ENCODE assay signal across 11 cellular contexts in genomic region chr17:40540448-40540847, GRCh38. TPM values are rescaled to one million over a fixed set of nuclear protein-coding genes. Genes with fewer than 3 reads are reported as not detected.
DNase-seq lines count a peak whose midpoint lies in the region; ATAC-seq and TF ChIP-seq lines count a peak whose summit lies in the region.
"Had no signal": no experiment of that assay in that cellular context is flagged by ENCODE, and none has a peak within 500 bp of the region (broad histone marks: within the 10 kb centered on the region; RNA-seq: fewer than 3 reads in every experiment).

No MANE protein-coding gene starts in this region.

- H3K36me3 Mint-ChIP-seq in activated naive CD4-positive, alpha-beta T cell treated with anti-CD3 and anti-CD28 coated beads, Interleukin-2, amount 10 ng/mL, durations not matched to agents 7 days and 5 days, result peaks cover 11% of the 10 kb centered on the region

- H3K4me1 ChIP-seq in muscle layer of colon (ENCODE audit: insufficient read depth, low read length), result peaks cover 74% of the 10 kb centered on the region
- H3K4me1 ChIP-seq in stomach smooth muscle (ENCODE audit: control insufficient read depth, insufficient read depth, low read length), result peaks cover 75% of the 10 kb centered on the region

- H3K9me3 Mint-ChIP-seq in activated naive CD4-positive, alpha-beta T cell treated with anti-CD3 and anti-CD28 coated beads, Interleukin-2, amount 10 ng/mL, durations not matched to agents 7 days and 5 days, result no peaks in the 10 kb centered on the region

- H3K4me1 Mint-ChIP-seq in activated naive CD4-positive, alpha-beta T cell treated with anti-CD3 and anti-CD28 coated beads, Interleukin-2, amount 10 ng/mL, durations not matched to agents 7 days and 5 days, result peaks cover 92% of the 10 kb centered on the region

- H3K27me3 ChIP-seq in muscle layer of colon (ENCODE audit: control insufficient read depth in 1 of 2, insufficient read depth in 2 of 2, low read length in 2 of 2) (no peaks in the 10 kb centered on the region), stomach smooth muscle (ENCODE audit: control insufficient read depth in 1 of 2, insufficient read depth in 2 of 2, low read length in 2 of 2) (no peaks in the 10 kb centered on the region)

- H3K9me3 ChIP-seq in muscle layer of colon (ENCODE audit: low read length) (no peaks in the 10 kb centered on the region), stomach smooth muscle (ENCODE audit: control insufficient read depth in 2 of 2, low read length in 2 of 2) (no peaks in the 10 kb centered on the region)

- no peak overlapping the region for H3K4me3 ChIP-seq in muscle layer of colon (ENCODE audit: low read depth in 1 of 2, low read length in 2 of 2)
- no peak overlapping the region for H3K4me3 ChIP-seq in stomach smooth muscle (ENCODE audit: low read length in 2 of 2)
- H3K4me3 ChIP-seq in lower leg skin (ENCODE audit: low read depth, poor library complexity, severe bottlenecking), result no peak overlapping the region

- DNase-seq in T-helper 9 cell (peak; percentile 42), UCSD-AML1 (lab: John Stamatoyannopoulos, UW; ENCODE audit: unreplicated experiment) (no peak), lower leg skin (ENCODE audit: low spot score in 2 of 2) (no peak), DMS 273 (lab: John Stamatoyannopoulos, UW; ENCODE audit: unreplicated experiment) (no peak)
- peak; percentile 67 for DNase-seq in activated naive CD4-positive, alpha-beta T cell treated with anti-CD3 and anti-CD28 coated beads, Interleukin-2, amount 10 ng/mL, durations not matched to agents 7 days and 5 days
- DNase-seq: kidney glomerular epithelial cell, NCI-H510A treated with DMSO at 0.1 percent for 48 hours had no signal

- peaks cover 25% of the 10 kb centered on the region for H3K27me3 Mint-ChIP-seq in activated naive CD4-positive, alpha-beta T cell treated with anti-CD3 and anti-CD28 coated beads, Interleukin-2, amount 10 ng/mL, durations not matched to agents 7 days and 5 days

- TF ChIP-seq CTCF in lower leg skin (IDR thresholded peaks at IDR 0.05), result no peak

- ATAC-seq in HG03520 (IDR thresholded peaks at IDR 0.05; ENCODE audit: unreplicated experiment), result no peak

- intact Hi-C loops in lower leg skin (cut with DNase I; ENCODE audit: low total_unique reads), result no loop called here

- TF ChIP-seq POLR2A in lower leg skin (IDR thresholded peaks at IDR 0.05), result no peak

- H3K4me3 Mint-ChIP-seq in activated naive CD4-positive, alpha-beta T cell treated with anti-CD3 and anti-CD28 coated beads, Interleukin-2, amount 10 ng/mL, durations not matched to agents 7 days and 5 days, result peak overlapping the region; percentile 74

- H3K9ac ChIP-seq in muscle layer of colon (ENCODE audit: low read length) (no peak overlapping the region), stomach smooth muscle (ENCODE audit: low read length in 2 of 2) (peak overlapping the region in 1 of 2 donors; percentile 19)

- no peaks in the 10 kb centered on the region for H3K36me3 ChIP-seq in muscle layer of colon (ENCODE audit: insufficient read depth, low read length)
- no peaks in the 10 kb centered on the region for H3K36me3 ChIP-seq in stomach smooth muscle (ENCODE audit: control insufficient read depth in 2 of 2, insufficient read depth in 2 of 2, low read length in 2 of 2)

- H3K27ac ChIP-seq in muscle layer of colon (ENCODE audit: low read depth, low read length) (peak overlapping the region; percentile 33), stomach smooth muscle (ENCODE audit: low read length) (peak overlapping the region; percentile 98)
- H3K27ac ChIP-seq: HL-60 had no signal

- WGBS in lower leg skin, 2 donors, result 80 to 92% methylated on average over 8 of the region's 8 CpGs

- CTCF ChIA-PET in activated naive CD4-positive, alpha-beta T cell treated with anti-CD3 and anti-CD28 coated beads, Interleukin-2, amount 10 ng/mL, durations not matched to agents 7 days and 5 days (lab: Charles Lee), result interaction anchor here (0.6 to 15.0 kb wide), 10 partner anchors 8 to 179 kb away, joined by 3 to 271 read pairs (median 4); no protein-coding TSS in a partner anchor

- H3K27ac Mint-ChIP-seq in activated naive CD4-positive, alpha-beta T cell treated with anti-CD3 and anti-CD28 coated beads, Interleukin-2, amount 10 ng/mL, durations not matched to agents 7 days and 5 days, result peak overlapping the region; percentile 97

RNA-seq across cellular contexts. Expression of gene CCR7, which starts 24.8 kb away (rescaled TPM):
- total RNA-seq in lower leg skin, result 1 to 10 TPM in 1 of 4 donors, under 1 TPM in 1, not detected in 2; 0.21 to 1.2 TPM

RNA-seq across cellular contexts. Expression of gene TNS4, which starts 39.0 kb away (rescaled TPM):
- 1,000 to 10,000 TPM in 1 of 4 donors, 100 to 1,000 TPM in 3; 413 to 1,865 (median 485) TPM for total RNA-seq in lower leg skin

Comparison
In these comparisons a context has a peak if more than half of its experiments do, and no peak if none do; other contexts are left out.
1. DNase-seq: peak in T-helper 9 cell (single experiment) and activated naive CD4-positive, alpha-beta T cell treated with anti-CD3 and anti-CD28 coated beads, Interleukin-2, amount 10 ng/mL, durations not matched to agents 7 days and 5 days (single experiment); none in UCSD-AML1 (single experiment), lower leg skin (0 of 2) and DMS 273 (single experiment).